ENCODE assay signal across 31 cellular contexts in genomic region chr7:25424113-25424512, GRCh38.
"Had no signal": no experiment of that assay in that cellular context is flagged by ENCODE, and none has a peak within 500 bp of the region (broad histone marks: within the 10 kb centered on the region; RNA-seq: fewer than 3 reads in every experiment).

No MANE protein-coding gene starts in this region.

- H3K36me3 ChIP-seq: brain microvascular endothelial cell, Peyer's patch, SJSA1 had no signal

- DNase-seq: activated CD4-positive, alpha-beta memory T cell treated with anti-CD3 and anti-CD28 coated beads, Interleukin-2, amount 10 ng/mL, durations not matched to agents 7 days and 5 days; activated CD4-positive, alpha-beta T cell treated with anti-CD3 and anti-CD28 coated beads for 1 hour; activated CD4-positive, alpha-beta T cell treated with anti-CD3 and anti-CD28 coated beads for 48 hours; activated CD4-positive, CD25-positive, alpha-beta regulatory T cell; activated CD8-positive, alpha-beta memory T cell treated with anti-CD3 and anti-CD28 coated beads for 24 hours; activated CD8-positive, alpha-beta memory T cell treated with anti-CD3 and anti-CD28 coated beads, Interleukin-2, amount 10 ng/mL, durations not matched to agents 7 days and 5 days; activated CD8-positive, alpha-beta memory T cell treated with anti-CD3 and anti-CD28 coated beads, Interleukin-2, amount 50 U/mL, for 48 hours; activated effector memory CD4-positive, alpha-beta T cell treated with anti-CD3 and anti-CD28 coated beads, Interleukin-2, amount 50 U/mL, for 16 hours; activated naive CD4-positive, alpha-beta T cell; activated naive CD4-positive, alpha-beta T cell treated with anti-CD3 and anti-CD28 coated beads, Interleukin-2, amount 50 U/mL, for 16 hours; activated naive CD8-positive, alpha-beta T cell treated with anti-CD3 and anti-CD28 coated beads for 36 hours; activated T-cell treated with anti-CD3 and anti-CD28 coated beads, Interleukin-2, amount 50 U/mL, for 48 hours; amniotic stem cell; aorta; brain microvascular endothelial cell; central memory CD4-positive, alpha-beta T cell; MM.1S; MV-4-11; NCI-H1092; NCI-H1436 treated with DMSO at 0.1 percent for 48 hours; NCI-H1694 treated with DMSO at 0.1 percent for 48 hours; NCI-H2029; NCI-H345; NCI-H524 treated with DMSO at 0.1 percent for 48 hours; PC-3; Peyer's patch; RPMI8226; SHP77 treated with DMSO at 0.1 percent for 48 hours; SK-N-SH had no signal

- ATAC-seq: activated CD8-positive, alpha-beta memory T cell treated with anti-CD3 and anti-CD28 coated beads, Interleukin-2, amount 10 ng/mL, durations not matched to agents 7 days and 5 days; PC-3 had no signal

- H3K9me3 ChIP-seq: Peyer's patch, SJSA1, SK-N-SH had no signal

- H3K27me3 ChIP-seq: brain microvascular endothelial cell, Peyer's patch, SJSA1 had no signal

- H3K4me3 ChIP-seq: Peyer's patch, SJSA1 had no signal

- H3K27ac ChIP-seq: brain microvascular endothelial cell, KMS-11, Peyer's patch, SJSA1 had no signal

- H3K9ac ChIP-seq: KMS-11, SK-N-SH had no signal

- H3K4me1 ChIP-seq: Peyer's patch had no signal
